19 cellular contexts compared by ENCODE assay signal in the genomic region with DNA sequence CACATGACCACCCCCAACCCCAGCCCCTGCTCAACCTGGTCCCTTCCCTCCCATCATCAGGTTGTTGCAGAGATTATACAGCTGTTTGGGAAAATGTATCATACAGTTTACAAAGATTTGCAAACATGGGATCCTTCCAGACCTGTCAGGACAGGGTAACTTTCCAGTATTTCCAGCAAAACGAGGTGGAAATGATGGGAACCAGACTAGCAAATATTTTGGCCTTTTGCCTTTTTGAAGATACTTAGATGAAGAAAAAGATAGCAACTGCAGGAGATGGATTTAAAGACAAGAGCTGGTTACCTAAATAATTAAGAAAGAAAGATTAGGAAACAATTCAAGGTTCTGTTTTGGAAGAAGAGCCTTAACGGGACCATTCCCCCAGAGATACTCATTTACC.
"Had no signal": no experiment of that assay in that cellular context is flagged by ENCODE, and none has a peak within 500 bp of the region (broad histone marks: within the 10 kb centered on the region; RNA-seq: fewer than 3 reads in every experiment).

No MANE protein-coding gene starts in this region.

- H3K36me3 Mint-ChIP-seq: immature natural killer cell, memory B cell had no signal

- H3K27ac ChIP-seq: gastrocnemius medialis, left lung, lower lobe of right lung, skin epidermis, stomach, thoracic aorta, transverse colon had no signal

- H3K4me3 ChIP-seq: dorsolateral prefrontal cortex, gastrocnemius medialis, left lung, lower lobe of right lung, skin epidermis, stomach, thoracic aorta, transverse colon had no signal

- H3K27ac Mint-ChIP-seq: memory B cell had no signal

- ATAC-seq: gastrocnemius medialis, left lung, lower lobe of right lung, sciatic nerve had no signal

- H3K36me3 ChIP-seq: gastrocnemius medialis, left lung, lower lobe of right lung, stomach, thoracic aorta, transverse colon had no signal

- H3K27me3 ChIP-seq: dorsolateral prefrontal cortex, gastrocnemius medialis, left lung, stomach, transverse colon had no signal

- H3K4me1 Mint-ChIP-seq: memory B cell had no signal

- H3K4me3 Mint-ChIP-seq: immature natural killer cell, memory B cell had no signal

- H3K9me3 ChIP-seq: gastrocnemius medialis, left lung, lower lobe of right lung, stomach, thoracic aorta, transverse colon had no signal

- H3K9me3 Mint-ChIP-seq: immature natural killer cell, memory B cell had no signal

- DNase-seq: cortex of kidney; effector CD8-positive, alpha-beta T cell; gastrocnemius medialis; glutamatergic neuron; immature natural killer cell; left lung; lower lobe of right lung; midbrain; posterior cingulate gyrus; stimulated activated CD4-positive, alpha-beta T cell treated with anti-CD3 and anti-CD28 coated beads, Interleukin-2, amount 100 ng/mL, for 24 hours; stimulated activated CD4-positive, alpha-beta T cell treated with anti-CD3 and anti-CD28 coated beads, Interleukin-4, amount 100 ng/mL, for 4 hours; stimulated activated naive CD4-positive, alpha-beta T cell; stomach; transverse colon had no signal
